Comparison of ENCODE assay signal across 8 cellular contexts in the genomic region with DNA sequence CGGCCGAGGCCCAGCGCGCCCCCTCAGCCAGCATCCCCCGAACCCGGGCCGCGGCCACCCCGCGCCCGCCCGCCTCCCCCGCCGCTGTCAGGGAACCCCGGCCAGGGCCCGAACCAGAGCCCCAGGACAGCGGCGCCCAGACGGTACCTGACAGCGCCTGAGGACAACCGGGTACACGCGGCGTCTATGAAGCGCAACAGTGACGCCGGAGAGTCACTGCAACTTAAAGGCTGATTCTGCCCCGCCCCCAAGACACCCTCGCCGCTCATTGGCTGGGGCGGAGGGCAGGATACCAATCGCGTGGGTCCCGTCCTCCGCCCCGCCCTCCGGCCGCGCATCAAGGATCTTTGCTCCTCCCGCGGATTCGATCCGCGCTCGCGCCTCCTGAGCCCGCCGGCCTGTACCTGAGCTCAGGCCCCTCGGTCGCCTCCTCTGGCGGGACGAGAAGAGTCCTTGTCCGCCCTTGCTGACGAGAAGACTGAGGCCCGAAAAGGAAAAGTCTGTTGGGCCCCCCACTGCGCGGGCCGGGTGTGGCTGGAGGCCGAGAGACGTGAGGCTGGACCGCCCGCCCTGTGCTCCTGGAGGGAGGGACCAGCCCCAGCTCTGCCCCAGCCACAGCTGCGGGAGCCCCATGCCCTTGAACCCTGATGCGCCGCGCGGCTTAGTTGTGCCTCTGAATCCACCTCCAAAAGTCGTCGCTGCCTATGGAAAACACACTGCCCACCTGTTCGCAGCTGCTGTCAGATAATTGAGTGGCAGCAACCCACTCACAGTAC. TPM values are rescaled to one million over a fixed set of nuclear protein-coding genes. Genes with fewer than 3 reads are reported as not detected.
DNase-seq lines count a peak whose midpoint lies in the region; ATAC-seq and TF ChIP-seq lines count a peak whose summit lies in the region.

A gene (minus strand): TSS at position 198 of the 776 bp plus-strand sequence. CDS start 6,752 bp downstream, outside the sequence.

- H3K4me3 ChIP-seq in PC-9 (peak within 1 kb of the TSS; percentile 79), epithelial cell of esophagus (ENCODE audit: low read length) (peak within 1 kb of the TSS; percentile 69), mononuclear cell (ENCODE audit: low read length) (peak within 1 kb of the TSS; percentile 56)

- H3K9me3 ChIP-seq in PC-9 (ENCODE audit: insufficient read depth, low read depth) (no peaks in the 10 kb centered on the region), mononuclear cell (ENCODE audit: low read depth, low read length) (no peaks in the 10 kb centered on the region)

- H3K4me1 ChIP-seq in PC-9 (replicated peaks; ENCODE audit: insufficient read depth), result peaks cover 18% of the 10 kb centered on the region; the same call in 1 of the 2 replicates
- H3K4me1 ChIP-seq in mononuclear cell (ENCODE audit: insufficient read depth, low read length), result peaks cover 20% of the 10 kb centered on the region

- no peaks in the 10 kb centered on the region; the same call in 1 of the 2 replicates for H4K20me1 ChIP-seq in PC-9 (ENCODE audit: insufficient read depth)

- H3K27ac Mint-ChIP-seq in IgD-negative memory B cell, result peak within 1 kb of the TSS; percentile 53 to 92 (median 90)

- peaks cover 7 to 15% (median 8%) of the 10 kb centered on the region in 3 donors for H3K4me1 Mint-ChIP-seq in IgD-negative memory B cell

- no peaks in the 10 kb centered on the region for H3K9me3 Mint-ChIP-seq in IgD-negative memory B cell

- no peaks in the 10 kb centered on the region for H3K36me3 Mint-ChIP-seq in IgD-negative memory B cell

- TF ChIP-seq CTCF in PC-9 (conservative IDR thresholded peaks at IDR 0.05) (no peak; the same call in 1 of the 2 replicates), epithelial cell of esophagus (IDR thresholded peaks at IDR 0.05; ENCODE audit: insufficient read depth, low read depth, low read length, missing control alignments) (no peak)

- TSS peak; percentile 93 for BruUV-seq in PC-9 (replicated peaks; lab: Mats Ljungman, UMichigan)

- no peaks in the 10 kb centered on the region for H3K9me2 ChIP-seq in PC-9 (ENCODE audit: insufficient read depth)

- H3K4me3 Mint-ChIP-seq in IgD-negative memory B cell, result peak within 1 kb of the TSS; percentile 83 to 94 (median 93)

- peaks cover 44% of the 10 kb centered on the region for H3K79me2 ChIP-seq in PC-9 (ENCODE audit: low read depth)

- H3K27me3 ChIP-seq in PC-9 (ENCODE audit: insufficient read depth, low read depth) (no peaks in the 10 kb centered on the region), mononuclear cell (ENCODE audit: insufficient read depth, low read length) (peaks cover 9% of the 10 kb centered on the region)

- intact Hi-C loops in PC-9 (cut with micrococcal nuclease; ENCODE audit: unreplicated experiment), result loop anchor here (1.0 to 10.0 kb wide), 4 partner anchors 43 to 326 kb away; a partner anchor contains a TSS

- CTCF ChIA-PET in PC-9 (lab: Charles Lee), result interaction anchor here (0.5 to 0.6 kb wide), 2 partner anchors 22 to 53 kb away, joined by 3 to 8 read pairs; no protein-coding TSS in a partner anchor

- H3K27ac ChIP-seq in PC-9, result peak within 1 kb of the TSS; percentile 56; the same call in 1 of the 2 replicates

- H3F3A ChIP-seq in PC-9 (ENCODE audit: insufficient read depth, low read depth), result no peaks in the 10 kb centered on the region

- H3K36me3 ChIP-seq in PC-9 (ENCODE audit: low read depth), result no peaks in the 10 kb centered on the region

- ATAC-seq in GM21529 (IDR thresholded peaks at IDR 0.05; ENCODE audit: unreplicated experiment), result peak; percentile 98

- peak within 1 kb of the TSS; percentile 83 for H2AFZ ChIP-seq in PC-9

- peak within 1 kb of the TSS; percentile 88 for H3K4me2 ChIP-seq in PC-9

- DNase-seq in DMS 273 treated with DMSO at 0.1 percent for 48 hours (lab: John Stamatoyannopoulos, UW), result peak; percentile 79
- DNase-seq in PC-9, result peak; percentile 87 to 92
- peak; percentile 94 for DNase-seq in activated T-cell treated with anti-CD3 and anti-CD28 coated beads for 48 hours (ENCODE audit: low read depth)
- DNase-seq in epithelial cell of esophagus (ENCODE audit: low read depth), result peak; percentile 97
- peak; percentile 94 to 96 for DNase-seq in stimulated activated CD8-positive, alpha-beta memory T cell treated with anti-CD3 and anti-CD28 coated beads, Interleukin-2, amount 100 ng/mL, for 48 hours (ENCODE audit: low read depth in 2 of 2)

- POLR2A ChIA-PET in PC-9 (lab: Charles Lee; ENCODE audit: unreplicated experiment), result interaction anchor here (0.5 to 0.7 kb wide), 4 partner anchors 8 to 1465 kb away, joined by 3 to 11 read pairs (median 4); a partner anchor contains a TSS

- H3K27me3 Mint-ChIP-seq in IgD-negative memory B cell, result peaks cover 12% of the 10 kb centered on the region

RNA-seq across cellular contexts. Expression of the gene that starts here (rescaled TPM):
- polyA plus RNA-seq in IgD-negative memory B cell, result 46.4 TPM
- total RNA-seq in PC-9 (2021) (73.8 and 130 TPM in 2 replicates), mononuclear cell (74.1 TPM)

Comparison
In these comparisons a context has a peak if more than half of its experiments do, and no peak if none do; other contexts are left out.
1. Peak in every context shown above with its lines: DNase-seq, ATAC-seq, H3K4me3 ChIP-seq and H3K27ac ChIP-seq.